19 cellular contexts compared by ENCODE assay signal in the genomic region with DNA sequence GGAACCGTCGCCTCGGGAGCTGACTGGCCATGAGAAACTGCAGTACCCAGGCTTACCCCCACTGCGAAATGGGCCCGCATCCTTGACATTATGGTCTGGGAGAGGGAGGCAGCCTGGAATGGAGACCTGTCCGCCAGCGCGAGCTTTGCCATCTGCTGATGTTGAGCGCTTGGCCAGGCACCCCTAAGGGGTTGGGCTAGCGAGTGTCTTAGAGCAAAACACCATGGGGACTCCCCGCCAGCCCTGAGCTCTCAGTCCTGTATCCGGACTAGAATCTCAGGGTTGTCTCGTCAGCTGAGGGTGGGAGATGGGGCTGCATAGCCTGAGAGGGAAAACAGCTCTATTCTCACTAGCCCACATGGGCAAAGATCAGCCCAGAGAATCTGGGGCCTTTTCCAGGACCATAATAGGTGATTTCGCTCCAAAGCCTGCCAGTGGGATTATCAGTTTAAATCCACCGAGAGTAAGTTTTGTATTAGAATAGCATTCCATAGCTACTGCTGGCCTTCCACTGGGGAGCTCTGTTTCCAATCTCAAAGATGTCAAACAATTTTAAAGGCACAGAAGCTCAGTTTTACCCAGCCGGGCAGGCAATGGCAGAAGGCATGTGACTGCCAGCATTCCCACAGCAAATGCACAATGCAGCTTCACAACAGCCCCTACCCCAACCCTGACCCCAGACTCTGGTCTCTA.
DNase-seq lines count a peak whose midpoint lies in the region; ATAC-seq, FAIRE-seq and TF ChIP-seq lines count a peak whose summit lies in the region.
"Had no signal": no experiment of that assay in that cellular context is flagged by ENCODE, and none has a peak within 500 bp of the region (broad histone marks: within the 10 kb centered on the region; RNA-seq: fewer than 3 reads in every experiment).

No MANE protein-coding gene starts in this region.

- no peak overlapping the region for H2BK120ac ChIP-seq in H1 (replicated peaks; ENCODE audit: low read depth, low read length)
- H2BK120ac ChIP-seq in mesenchymal stem cell (ENCODE audit: low read depth, low read length): peak overlapping the region; percentile 82

- POLR2A ChIA-PET in H1 (lab: Charles Lee; ENCODE audit: partially characterized antibody): interaction anchor here (0.6 to 2.3 kb wide), 7 partner anchors 9 to 190 kb away, joined by 3 to 9 read pairs (median 5); no protein-coding TSS in a partner anchor

- H3K79me1 ChIP-seq in H1 (ENCODE audit: low read depth, low read length) (no peaks in the 10 kb centered on the region), mesenchymal stem cell (replicated peaks; ENCODE audit: low read length, poor library complexity, severe bottlenecking) (no peaks in the 10 kb centered on the region)

- H3K18ac ChIP-seq in H1 (ENCODE audit: extremely low read depth, low read length): peak overlapping the region; percentile 62
- H3K18ac ChIP-seq in mesenchymal stem cell (ENCODE audit: low read depth in 1 of 2, low read length in 2 of 2): peak overlapping the region; percentile 46 to 90

- H3K9me3 ChIP-seq in H1 (ENCODE audit: insufficient read depth in 2 of 2, low read depth in 1 of 2, low read length in 1 of 2) (no peaks in the 10 kb centered on the region; a peak in 1 of 4 replicates), mesenchymal stem cell (ENCODE audit: control insufficient read depth, low read length) (no peaks in the 10 kb centered on the region), stomach (no peaks in the 10 kb centered on the region)
- H3K9me3 ChIP-seq: Caco-2 had no signal

- H3K27ac ChIP-seq in H1 (ENCODE audit: low read depth, low read length): peak overlapping the region; percentile 1; the same call in 1 of the 2 replicates
- no peak overlapping the region for H3K27ac ChIP-seq in mesenchymal stem cell (ENCODE audit: low read length, poor library complexity, severe bottlenecking)
- H3K27ac ChIP-seq in stomach: peak overlapping the region in 3 of 5 donors; percentile 69 to 86 (median 75)

- H4K5ac ChIP-seq in H1 (ENCODE audit: insufficient read length, low read depth, low read length): no peak overlapping the region

- H3K4ac ChIP-seq in H1 (replicated peaks; ENCODE audit: insufficient read length, low read depth, low read length) (no peak overlapping the region), mesenchymal stem cell (ENCODE audit: low read depth in 1 of 2, low read length in 2 of 2) (peak overlapping the region; percentile 54 to 89)

- H3K27me3 ChIP-seq in H1 (replicated peaks in 1 of 4; ENCODE audit: control insufficient read depth in 3 of 4, extremely low read depth in 1 of 4, insufficient read depth in 3 of 4, low read length in 3 of 4) (no peaks in the 10 kb centered on the region), mesenchymal stem cell (ENCODE audit: control insufficient read depth in 1 of 2, insufficient read depth in 1 of 2, low read length in 2 of 2) (no peaks in the 10 kb centered on the region), stomach (no peaks in the 10 kb centered on the region)

- TF ChIP-seq RAD21 in H1 (IDR thresholded peaks at IDR 0.05 in 1 of 2, conservative IDR thresholded peaks at IDR 0.05 in 1 of 2; ENCODE audit: low read depth in 2 of 2, low read length in 2 of 2): no peak

- H3K23ac ChIP-seq in H1 (ENCODE audit: insufficient read length) (no peak overlapping the region), mesenchymal stem cell (ENCODE audit: low read length in 2 of 2) (no peak overlapping the region)

- intact Hi-C loops in stomach (cut with DNase I; ENCODE audit: low total_unique reads): no loop called here

- peak; percentile 85 for ATAC-seq in SK-N-SH treated with all-trans-retinoic acid at 6 μM for 48 hours
- no peak for ATAC-seq in activated CD4-positive, CD25-positive, alpha-beta regulatory T cell treated with anti-CD3 and anti-CD28 coated beads, Interleukin-2, amount 50 U/mL, for 24 hours
- no peak for ATAC-seq in GM21737 (IDR thresholded peaks at IDR 0.05; ENCODE audit: unreplicated experiment)
- ATAC-seq: activated CD8-positive, alpha-beta T cell treated with anti-CD3 and anti-CD28 coated beads, Interleukin-2, amount 10 ng/mL, durations not matched to agents 7 days and 5 days; activated naive CD4-positive, alpha-beta T cell treated with anti-CD3 and anti-CD28 coated beads, Interleukin-2, amount 50 U/mL, for 72 hours had no signal

- no peak overlapping the region; the same call in 1 of the 2 replicates for H2BK20ac ChIP-seq in H1 (ENCODE audit: low read length)

- H2AFZ ChIP-seq in H1 (ENCODE audit: low read length): 0 out of 2 replicates have a peak overlapping the region, but pooled peaks have one; percentile 16
- no peak overlapping the region for H2AFZ ChIP-seq in mesenchymal stem cell (ENCODE audit: low read depth, low read length)

- no peak overlapping the region for H3K14ac ChIP-seq in H1 (ENCODE audit: insufficient read length)
- H3K14ac ChIP-seq in mesenchymal stem cell (ENCODE audit: low read length in 2 of 2): no peak overlapping the region

- H2BK5ac ChIP-seq in H1 (ENCODE audit: low read depth, low read length) (no peak overlapping the region), mesenchymal stem cell (ENCODE audit: low read depth, low read length, poor library complexity, severe bottlenecking) (no peak overlapping the region)

- no peak overlapping the region for H3K56ac ChIP-seq in H1 (replicated peaks; ENCODE audit: insufficient read length, low read depth, low read length)

- TF ChIP-seq POLR2A in H1 (IDR thresholded peaks at IDR 0.05; ENCODE audit: control extremely low read depth in 1 of 2, low read depth in 2 of 2, low read length in 2 of 2) (no peak), stomach (IDR thresholded peaks at IDR 0.05) (no peak)

- no peaks in the 10 kb centered on the region for H4K20me1 ChIP-seq in H1 (replicated peaks in 1 of 2; ENCODE audit: control insufficient read depth in 1 of 2, insufficient read depth in 2 of 2, low read length in 2 of 2)

- DNase-seq in H1 (ENCODE audit: low read depth in 1 of 2, low spot score in 2 of 2) (peak in 1 of 2 experiments; percentile 47), mesenchymal stem cell (peak; percentile 44), stomach (no peak), T-helper 2 cell (no peak), NCI-H146 treated with DMSO at 0.1 percent for 48 hours (lab: John Stamatoyannopoulos, UW; ENCODE audit: unreplicated experiment) (no peak)
- DNase-seq: activated CD8-positive, alpha-beta T cell treated with anti-CD3 and anti-CD28 coated beads, Interleukin-2, amount 10 ng/mL, durations not matched to agents 7 days and 5 days; AML-193; Caco-2; effector CD4-positive, alpha-beta T cell; hippocampal formation; MV-4-11; NCI-H187 treated with DMSO at 0.1 percent for 48 hours; nucleus accumbens; stimulated activated CD4-positive, alpha-beta T cell treated with anti-CD3 and anti-CD28 coated beads, Interleukin-1b, Interleukin-23, amount 100 ng/mL, for 48 hours had no signal

- H3K4me2 ChIP-seq in H1 (ENCODE audit: insufficient read depth in 1 of 2, low read depth in 2 of 2, low read length in 2 of 2) (no peak overlapping the region), mesenchymal stem cell (ENCODE audit: low read length, poor library complexity, severe bottlenecking) (no peak overlapping the region)

- no peaks in the 10 kb centered on the region for H3K79me2 ChIP-seq in H1 (ENCODE audit: control insufficient read depth in 1 of 2, insufficient read depth in 2 of 2, low read length in 2 of 2)

- peaks cover 6 to 10% (median 8%) of the 10 kb centered on the region in 4 experiments for H3K4me1 ChIP-seq in H1 (replicated peaks in 1 of 4; ENCODE audit: control insufficient read depth in 3 of 4, insufficient read depth in 4 of 4, low read length in 3 of 4)
- H3K4me1 ChIP-seq in mesenchymal stem cell (ENCODE audit: control insufficient read depth, insufficient read depth, low read depth, low read length): peaks cover 7% of the 10 kb centered on the region
- peaks cover 0 to 24% (median 11%) of the 10 kb centered on the region in 4 donors for H3K4me1 ChIP-seq in stomach
- H3K4me1 ChIP-seq: Caco-2 had no signal

- no peak for FAIRE-seq in H1 (lab: Jason Lieb, UNC)
- FAIRE-seq: keratinocyte had no signal

- CTCF ChIA-PET in H1 (lab: Charles Lee; ENCODE audit: partially characterized antibody): interaction anchor here (0.8 to 2.5 kb wide), 18 partner anchors 9 to 218 kb away, joined by 3 to 9 read pairs (median 3); no protein-coding TSS in a partner anchor

- H4K91ac ChIP-seq in H1 (replicated peaks; ENCODE audit: insufficient read length, low read length) (no peak overlapping the region), mesenchymal stem cell (ENCODE audit: low read length) (peak overlapping the region; percentile 57)

- 73% methylated on average over 16 of the region's 16 CpGs; no CpG with 5 or more reads in 1 of the 2 experiments for WGBS in H1 (ENCODE audit: extremely low coverage in 1 of 2, insufficient coverage in 1 of 2, insufficient read length in 1 of 2, insufficient replicate concordance in 2 of 2, low coverage in 1 of 2, low lambda C conversion rate in 2 of 2, missing lambda C conversion rate in 1 of 2), 2 experiments
- 64% methylated on average over 15 of the region's 16 CpGs for WGBS in mesenchymal stem cell
- 67 to 88% (median 74%) methylated on average over 15 to 16 of the region's 16 CpGs for WGBS in stomach, 5 donors

- no peak overlapping the region for H3K4me3 ChIP-seq in H1 (ENCODE audit: extremely low read depth in 1 of 4, insufficient read depth in 2 of 4, low read depth in 3 of 4, low read length in 4 of 4)
- no peak overlapping the region for H3K4me3 ChIP-seq in mesenchymal stem cell (ENCODE audit: insufficient read depth in 1 of 2, low read depth in 1 of 2, low read length in 2 of 2)
- H3K4me3 ChIP-seq in stomach: no peak overlapping the region

- H2BK12ac ChIP-seq in H1 (ENCODE audit: low read depth, low read length) (no peak overlapping the region), mesenchymal stem cell (ENCODE audit: low read length in 2 of 2) (peak overlapping the region; percentile 71 to 96)

- H2BK15ac ChIP-seq in H1 (ENCODE audit: low read length): no peak overlapping the region
- H2BK15ac ChIP-seq in mesenchymal stem cell (ENCODE audit: low read depth, poor library complexity, severe bottlenecking): no peak overlapping the region

- TF ChIP-seq EP300 in H1 (IDR thresholded peaks at IDR 0.05; ENCODE audit: borderline replicate concordance in 1 of 2, low read depth in 2 of 2, low read length in 2 of 2): no peak
- TF ChIP-seq EP300 in stomach (IDR thresholded peaks at IDR 0.05): no peak

- no peaks in the 10 kb centered on the region for H3K23me2 ChIP-seq in H1 (ENCODE audit: low read depth, low read length)

- H3K36me3 ChIP-seq in H1 (ENCODE audit: control insufficient read depth in 2 of 4, insufficient read depth in 4 of 4, low read length in 3 of 4) (no peaks in the 10 kb centered on the region), mesenchymal stem cell (ENCODE audit: control insufficient read depth in 1 of 2, insufficient read depth in 2 of 2, low read depth in 1 of 2, low read length in 2 of 2) (no peaks in the 10 kb centered on the region), stomach (no peaks in the 10 kb centered on the region)

- no peak overlapping the region for H3K9ac ChIP-seq in H1 (replicated peaks in 1 of 4; ENCODE audit: extremely low read depth in 1 of 4, low read depth in 3 of 4, low read length in 3 of 4)
- H3K9ac ChIP-seq in mesenchymal stem cell (ENCODE audit: low read length): no peak overlapping the region

- no peak for TF ChIP-seq CTCF in H1 (IDR thresholded peaks at IDR 0.05; ENCODE audit: control extremely low read depth in 1 of 3, insufficient read depth in 1 of 3, low read depth in 1 of 3, low read length in 3 of 3)
- no peak for TF ChIP-seq CTCF in stomach (IDR thresholded peaks at IDR 0.05)

- H4K8ac ChIP-seq in H1 (ENCODE audit: extremely low read depth, insufficient read depth, low read length) (no peak overlapping the region; the same call in none of the 2 replicates), mesenchymal stem cell (ENCODE audit: low read length) (peak overlapping the region; percentile 93)

- H2AK5ac ChIP-seq in H1 (ENCODE audit: low read depth, low read length): no peak overlapping the region
- no peak overlapping the region for H2AK5ac ChIP-seq in mesenchymal stem cell (ENCODE audit: low read length, severe bottlenecking)
